ENCODE assay signal across 22 cellular contexts in the genomic region with DNA sequence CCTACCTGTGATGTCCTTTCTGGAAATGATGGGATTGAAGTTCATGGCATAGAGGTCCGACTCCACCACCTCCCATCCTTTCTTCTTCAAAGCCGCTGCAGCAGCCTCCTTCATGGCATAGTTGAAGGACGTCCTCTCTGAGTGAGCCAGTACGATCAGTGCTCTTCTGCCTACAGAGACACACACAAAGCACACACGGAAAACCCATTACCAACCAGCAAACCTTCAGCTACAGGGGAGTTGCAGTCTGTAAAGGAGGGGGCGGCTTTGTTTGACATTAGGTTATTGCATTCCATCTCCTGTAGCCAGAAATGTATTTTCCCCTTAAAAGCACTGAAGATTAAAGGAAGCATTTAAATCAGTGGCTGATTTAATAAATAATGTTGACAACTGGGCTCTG.
"Had no signal": no experiment of that assay in that cellular context is flagged by ENCODE, and none has a peak within 500 bp of the region (broad histone marks: within the 10 kb centered on the region; RNA-seq: fewer than 3 reads in every experiment).

No MANE protein-coding gene starts in this region.

- H3K4me3 Mint-ChIP-seq: activated CD4-positive, alpha-beta memory T cell treated with anti-CD3 and anti-CD28 coated beads, Interleukin-2, amount 10 ng/mL, durations not matched to agents 7 days and 5 days; activated T-helper 17 cell treated with anti-CD3 and anti-CD28 coated beads, Interleukin-2, amount 50 U/mL, for 72 hours had no signal

- H3K27me3 ChIP-seq: breast epithelium, MG63, Peyer's patch, SJSA1 had no signal

- H3K36me3 ChIP-seq: breast epithelium had no signal

- ATAC-seq: activated T-helper 17 cell treated with anti-CD3 and anti-CD28 coated beads, Interleukin-2, amount 50 U/mL, for 72 hours had no signal

- DNase-seq: activated CD4-positive, alpha-beta memory T cell treated with anti-CD3 and anti-CD28 coated beads, Interleukin-2, amount 10 ng/mL, durations not matched to agents 7 days and 5 days; activated CD4-positive, alpha-beta T cell treated with anti-CD3 and anti-CD28 coated beads, Interleukin-2, amount 50 U/mL, for 1 hour; activated CD4-positive, CD25-positive, alpha-beta regulatory T cell; activated gamma-delta T cell; activated naive CD4-positive, alpha-beta T cell treated with anti-CD3 and anti-CD28 coated beads, Interleukin-2, amount 50 U/mL, for 16 hours; activated T-cell treated with anti-CD3 and anti-CD28 coated beads for 4 hours; activated T-cell treated with anti-CD3 and anti-CD28 coated beads, Interleukin-2, amount 50 U/mL, for 48 hours; aorta; MG63; NCI-H1105; NCI-H1436; NCI-H1694 treated with DMSO at 0.1 percent for 48 hours; NCI-H2029 treated with DMSO at 0.1 percent for 48 hours; NCI-H510A treated with DMSO at 0.1 percent for 48 hours; NCI-H69; Peyer's patch; SHP77; T-helper 2 cell; T1000 had no signal

- H3K9me3 ChIP-seq: breast epithelium, MG63, Peyer's patch, SJSA1 had no signal

- H3K27ac ChIP-seq: breast epithelium, Peyer's patch, SJSA1 had no signal

- H3K4me3 ChIP-seq: breast epithelium, MG63, Peyer's patch, SJSA1 had no signal

- H3K27me3 Mint-ChIP-seq: activated CD4-positive, alpha-beta memory T cell treated with anti-CD3 and anti-CD28 coated beads, Interleukin-2, amount 10 ng/mL, durations not matched to agents 7 days and 5 days; activated T-helper 17 cell treated with anti-CD3 and anti-CD28 coated beads, Interleukin-2, amount 50 U/mL, for 72 hours had no signal

- H3K4me1 Mint-ChIP-seq: activated T-helper 17 cell treated with anti-CD3 and anti-CD28 coated beads, Interleukin-2, amount 50 U/mL, for 72 hours had no signal

- H3K27ac Mint-ChIP-seq: activated CD4-positive, alpha-beta memory T cell treated with anti-CD3 and anti-CD28 coated beads, Interleukin-2, amount 10 ng/mL, durations not matched to agents 7 days and 5 days; activated T-helper 17 cell treated with anti-CD3 and anti-CD28 coated beads, Interleukin-2, amount 50 U/mL, for 72 hours had no signal

- H3K4me1 ChIP-seq: breast epithelium, Peyer's patch, SJSA1 had no signal

- H3K9me3 Mint-ChIP-seq: activated CD4-positive, alpha-beta memory T cell treated with anti-CD3 and anti-CD28 coated beads, Interleukin-2, amount 10 ng/mL, durations not matched to agents 7 days and 5 days; activated T-helper 17 cell treated with anti-CD3 and anti-CD28 coated beads, Interleukin-2, amount 50 U/mL, for 72 hours had no signal
